11 cellular contexts compared by ENCODE assay signal in the genomic region with DNA sequence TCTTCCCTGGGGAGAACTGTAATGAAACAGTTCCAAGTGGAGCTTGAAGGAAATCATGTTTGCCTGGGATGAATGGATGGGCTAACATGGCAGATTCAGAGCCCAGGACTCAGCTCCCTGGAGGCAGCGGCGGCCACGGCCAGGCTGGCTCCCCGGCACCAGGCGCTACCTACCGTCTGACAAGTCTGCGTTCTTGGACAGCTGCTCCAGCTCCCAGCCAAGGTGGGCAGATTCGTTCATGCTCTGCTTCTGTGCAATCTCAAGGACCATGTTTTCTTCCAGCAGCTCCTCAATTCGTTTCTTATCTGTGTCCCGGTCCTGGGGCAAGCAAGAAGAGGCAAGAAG.
DNase-seq lines count a peak whose midpoint lies in the region; ATAC-seq, FAIRE-seq and TF ChIP-seq lines count a peak whose summit lies in the region.
"Had no signal": no experiment of that assay in that cellular context is flagged by ENCODE, and none has a peak within 500 bp of the region (broad histone marks: within the 10 kb centered on the region; RNA-seq: fewer than 3 reads in every experiment).

No MANE protein-coding gene starts in this region.

- no peak for DNase-seq in activated CD4-positive, alpha-beta T cell treated with anti-CD3 and anti-CD28 coated beads, Interleukin-2, amount 10 ng/mL, durations not matched to agents 24 days and 14 days
- no peak for DNase-seq in activated CD4-positive, alpha-beta T cell treated with anti-CD3 and anti-CD28 coated beads for 48 hours
- DNase-seq in activated T-helper 1 cell treated with anti-CD3 and anti-CD28 coated beads, Interleukin-12 subunit alpha, Interleukin-12 subunit beta, Interleukin-2, Interleukin-4 antibody, amounts not matched to agents 30 ng/mL and 10 ng/mL and 1 ng/mL, durations not matched to agents 14 hours and 24 hours and 36 hours (ENCODE audit: low spot score), result no peak
- DNase-seq in right cardiac atrium (no peak), testis (no peak), NCI-H1092 (lab: John Stamatoyannopoulos, UW) (no peak), NCI-H82 treated with DMSO at 0.1 percent for 48 hours (lab: John Stamatoyannopoulos, UW; ENCODE audit: unreplicated experiment) (no peak), pancreas (no peak)
- DNase-seq: NCI-H187 had no signal

- H3K4me3 Mint-ChIP-seq in activated CD4-positive, alpha-beta T cell treated with anti-CD3 and anti-CD28 coated beads, Interleukin-2, amount 10 ng/mL, durations not matched to agents 24 days and 14 days, result peak overlapping the region; percentile 82
- peak overlapping the region; percentile 80 for H3K4me3 Mint-ChIP-seq in activated T-helper 1 cell treated with anti-CD3 and anti-CD28 coated beads, Interleukin-12 subunit alpha, Interleukin-12 subunit beta, Interleukin-2, Interleukin-4 antibody, amounts not matched to agents 30 ng/mL and 10 ng/mL and 1 ng/mL, durations not matched to agents 14 hours and 24 hours and 36 hours

- no peaks in the 10 kb centered on the region for H3K27me3 Mint-ChIP-seq in activated CD4-positive, alpha-beta T cell treated with anti-CD3 and anti-CD28 coated beads, Interleukin-2, amount 10 ng/mL, durations not matched to agents 24 days and 14 days
- H3K27me3 Mint-ChIP-seq in activated T-helper 1 cell treated with anti-CD3 and anti-CD28 coated beads, Interleukin-12 subunit alpha, Interleukin-12 subunit beta, Interleukin-2, Interleukin-4 antibody, amounts not matched to agents 30 ng/mL and 10 ng/mL and 1 ng/mL, durations not matched to agents 14 hours and 24 hours and 36 hours (ENCODE audit: insufficient read depth), result no peaks in the 10 kb centered on the region

- H3K4me3 ChIP-seq in right cardiac atrium (ENCODE audit: low read length) (peak overlapping the region; percentile 45), testis (no peak overlapping the region), pancreas (peak overlapping the region in 1 of 4 donors; percentile 19)
- H3K4me3 ChIP-seq: A549, SJSA1 had no signal

- H3K27me3 ChIP-seq in right cardiac atrium (ENCODE audit: control insufficient read depth, insufficient read depth) (no peaks in the 10 kb centered on the region), testis (no peaks in the 10 kb centered on the region), pancreas (no peaks in the 10 kb centered on the region)
- H3K27me3 ChIP-seq: SJSA1 had no signal

- H3K9me3 ChIP-seq in right cardiac atrium (ENCODE audit: control insufficient read depth, low read length), result no peaks in the 10 kb centered on the region
- no peaks in the 10 kb centered on the region for H3K9me3 ChIP-seq in testis
- no peaks in the 10 kb centered on the region for H3K9me3 ChIP-seq in pancreas
- H3K9me3 ChIP-seq: A549, SJSA1 had no signal

- FAIRE-seq in pancreas (lab: Jason Lieb, UNC), result no peak
- FAIRE-seq: A549 had no signal

- no peak for TF ChIP-seq CTCF in testis (IDR thresholded peaks at IDR 0.05)
- TF ChIP-seq CTCF in pancreas (IDR thresholded peaks at IDR 0.05), result no peak

- H3K4me1 Mint-ChIP-seq in activated CD4-positive, alpha-beta T cell treated with anti-CD3 and anti-CD28 coated beads, Interleukin-2, amount 10 ng/mL, durations not matched to agents 24 days and 14 days, result peaks cover 48% of the 10 kb centered on the region
- H3K4me1 Mint-ChIP-seq in activated T-helper 1 cell treated with anti-CD3 and anti-CD28 coated beads, Interleukin-12 subunit alpha, Interleukin-12 subunit beta, Interleukin-2, Interleukin-4 antibody, amounts not matched to agents 30 ng/mL and 10 ng/mL and 1 ng/mL, durations not matched to agents 14 hours and 24 hours and 36 hours (ENCODE audit: low read depth), result peaks cover 59% of the 10 kb centered on the region

- H3K4me1 ChIP-seq in right cardiac atrium (ENCODE audit: control insufficient read depth, insufficient read depth, low read length) (peaks cover 10% of the 10 kb centered on the region), testis (peaks cover 10% of the 10 kb centered on the region), pancreas (no peaks in the 10 kb centered on the region)
- H3K4me1 ChIP-seq: A549, SJSA1 had no signal

- ATAC-seq in right cardiac atrium (peak in 1 of 2 donors; percentile 4), pancreas (no peak)
- ATAC-seq: A549 had no signal

- no peaks in the 10 kb centered on the region for H3K36me3 ChIP-seq in testis (ENCODE audit: low read depth, missing control alignments)
- H3K36me3 ChIP-seq in pancreas, result peaks cover 0 to 11% (median 0%) of the 10 kb centered on the region in 3 donors
- H3K36me3 ChIP-seq: SJSA1 had no signal

- no peak for TF ChIP-seq POLR2A in testis (IDR thresholded peaks at IDR 0.05)

- H3K36me3 Mint-ChIP-seq in activated CD4-positive, alpha-beta T cell treated with anti-CD3 and anti-CD28 coated beads, Interleukin-2, amount 10 ng/mL, durations not matched to agents 24 days and 14 days (ENCODE audit: low read depth), result peaks cover 59% of the 10 kb centered on the region
- peaks cover 50% of the 10 kb centered on the region for H3K36me3 Mint-ChIP-seq in activated T-helper 1 cell treated with anti-CD3 and anti-CD28 coated beads, Interleukin-12 subunit alpha, Interleukin-12 subunit beta, Interleukin-2, Interleukin-4 antibody, amounts not matched to agents 30 ng/mL and 10 ng/mL and 1 ng/mL, durations not matched to agents 14 hours and 24 hours and 36 hours (ENCODE audit: low read depth)

- H3K27ac ChIP-seq in right cardiac atrium (ENCODE audit: low read length), result peak overlapping the region; percentile 65
- peak overlapping the region; percentile 23 to 41 for H3K27ac ChIP-seq in testis
- peak overlapping the region in 1 of 4 donors; percentile 30 for H3K27ac ChIP-seq in pancreas
- H3K27ac ChIP-seq: A549, SJSA1 had no signal

- H3K9me3 Mint-ChIP-seq in activated CD4-positive, alpha-beta T cell treated with anti-CD3 and anti-CD28 coated beads, Interleukin-2, amount 10 ng/mL, durations not matched to agents 24 days and 14 days, result no peaks in the 10 kb centered on the region
- no peaks in the 10 kb centered on the region for H3K9me3 Mint-ChIP-seq in activated T-helper 1 cell treated with anti-CD3 and anti-CD28 coated beads, Interleukin-12 subunit alpha, Interleukin-12 subunit beta, Interleukin-2, Interleukin-4 antibody, amounts not matched to agents 30 ng/mL and 10 ng/mL and 1 ng/mL, durations not matched to agents 14 hours and 24 hours and 36 hours

- intact Hi-C loops in activated CD4-positive, alpha-beta T cell treated with anti-CD3 and anti-CD28 coated beads, Interleukin-2, amount 10 ng/mL, durations not matched to agents 24 days and 14 days (cut with micrococcal nuclease), result loop anchor here (1.0 kb wide), 1 partner anchor 8 kb away; no protein-coding TSS in a partner anchor
- intact Hi-C loops in activated T-helper 1 cell treated with anti-CD3 and anti-CD28 coated beads, Interleukin-12 subunit alpha, Interleukin-12 subunit beta, Interleukin-2, Interleukin-4 antibody, amounts not matched to agents 30 ng/mL and 10 ng/mL and 1 ng/mL, durations not matched to agents 14 hours and 24 hours and 36 hours (cut with micrococcal nuclease), result loop anchor here (1.0 to 10.0 kb wide), 2 partner anchors 8 to 780 kb away; partner anchors contain the start of gene ATXN3
- intact Hi-C loops in right cardiac atrium (cut with DNase I) (loop anchor here in 2 of 4 donors (2.0 kb wide), 2 partner anchors 92 to 94 kb away; partner anchors contain the start of gene CCDC88C (in 1 of the 2)), testis (cut with DNase I; ENCODE audit: low total_unique reads) (loop anchor here (5.0 kb wide), 1 partner anchor 93 kb away; the partner anchor contains the start of gene CCDC88C), pancreas (cut with DNase I) (loop anchor here (5.0 to 10.0 kb wide), 2 partner anchors 93 to 100 kb away; partner anchors contain the start of gene CCDC88C (in 2 of the 3))

- 33% methylated on average over 10 of the region's 10 CpGs for WGBS in right cardiac atrium
- 57 to 58% methylated on average over 10 of the region's 10 CpGs for WGBS in testis, 2 donors
- whole genome bisulfite sequencing in pancreas, 2 donors, result 78 to 79% methylated on average over 10 of the region's 10 CpGs

- H3K27ac Mint-ChIP-seq in activated CD4-positive, alpha-beta T cell treated with anti-CD3 and anti-CD28 coated beads, Interleukin-2, amount 10 ng/mL, durations not matched to agents 24 days and 14 days, result peak overlapping the region; percentile 97
- peak overlapping the region; percentile 99 for H3K27ac Mint-ChIP-seq in activated T-helper 1 cell treated with anti-CD3 and anti-CD28 coated beads, Interleukin-12 subunit alpha, Interleukin-12 subunit beta, Interleukin-2, Interleukin-4 antibody, amounts not matched to agents 30 ng/mL and 10 ng/mL and 1 ng/mL, durations not matched to agents 14 hours and 24 hours and 36 hours
